9 cellular contexts compared by ENCODE assay signal in genomic region chr3:44339990-44340389, GRCh38. TPM values are rescaled to one million over a fixed set of nuclear protein-coding genes. Genes with fewer than 3 reads are reported as not detected.
DNase-seq lines count a peak whose midpoint lies in the region; ATAC-seq and TF ChIP-seq lines count a peak whose summit lies in the region.
"Had no signal": no experiment of that assay in that cellular context is flagged by ENCODE, and none has a peak within 500 bp of the region (broad histone marks: within the 10 kb centered on the region; RNA-seq: fewer than 3 reads in every experiment).

No MANE protein-coding gene starts in this region.

- TF ChIP-seq POLR2A in spleen (IDR thresholded peaks at IDR 0.05) = no peak

- no peaks in the 10 kb centered on the region for H3K9me3 ChIP-seq in spleen

- 81 to 90% (median 88%) methylated on average over 3 of the region's 3 CpGs for WGBS in spleen, 5 donors

- no peaks in the 10 kb centered on the region for H3K27me3 ChIP-seq in spleen (replicated peaks in 1 of 7)

- no peaks in the 10 kb centered on the region for H3K36me3 ChIP-seq in spleen

- ATAC-seq in GM21576 (IDR thresholded peaks at IDR 0.05; ENCODE audit: unreplicated experiment) = no peak

- H3K27ac ChIP-seq in VCaP (peak overlapping the region; percentile 94), spleen (peak overlapping the region in 5 of 8 donors; percentile 95 to 98 (median 98))

- peak overlapping the region in 6 of 8 donors; percentile 58 to 79 (median 68) for H3K4me3 ChIP-seq in spleen

- intact Hi-C loops in spleen (cut with DNase I; ENCODE audit: low total_unique reads) = loop anchor here (5.0 kb wide), 1 partner anchor 637 kb away; the partner anchor contains the start of genes EXOSC7 and ZDHHC3

- peak; percentile 61 for DNase-seq in NOMO-1 treated with DMSO at 0.1 percent for 48 hours (lab: John Stamatoyannopoulos, UW; ENCODE audit: unreplicated experiment)
- DNase-seq in NOMO-1 treated with dmso at 0.1 percent for 144 hours (lab: John Stamatoyannopoulos, UW; ENCODE audit: unreplicated experiment) = no peak
- peak; percentile 10 for DNase-seq in globus pallidus (ENCODE audit: low spot score)
- no peak for DNase-seq in spleen
- DNase-seq in NCI-H2081 (lab: John Stamatoyannopoulos, UW) = no peak
- DNase-seq in stimulated activated CD4-positive, alpha-beta T cell treated with anti-CD3 and anti-CD28 coated beads, Interleukin-1b, Interleukin-23, amount 100 ng/mL, for 48 hours = no peak
- DNase-seq: stimulated activated CD4-positive, alpha-beta T cell treated with anti-CD3 and anti-CD28 coated beads, Interleukin-15, amount 100 ng/mL, for 24 hours had no signal

- TF ChIP-seq CTCF in VCaP (conservative IDR thresholded peaks at IDR 0.05) (no peak), spleen (IDR thresholded peaks at IDR 0.05 in 8 of 11, conservative IDR thresholded peaks at IDR 0.05 in 3 of 11) (no peak)

- peaks cover 0 to 49% (median 37%) of the 10 kb centered on the region in 6 donors for H3K4me1 ChIP-seq in spleen

RNA-seq across cellular contexts. Expression of gene TCAIM, which starts 1.4 kb away (rescaled TPM):
- 10 to 100 TPM; 17.0 to 31.7 (median 28.3) TPM for total RNA-seq in spleen
- 10 to 100 TPM in 2 of 3 donors, 1 to 10 TPM in 1; 7.2 to 11.4 (median 10.1) TPM for polyA plus RNA-seq in spleen

Comparison
In these comparisons a context has a peak if more than half of its experiments do, and no peak if none do; other contexts are left out.
1. DNase-seq: peak in NOMO-1 treated with DMSO at 0.1 percent for 48 hours (single experiment) and globus pallidus (single experiment); none in NOMO-1 treated with dmso at 0.1 percent for 144 hours (single experiment), spleen (single experiment), NCI-H2081 (0 of 2) and stimulated activated CD4-positive, alpha-beta T cell treated with anti-CD3 and anti-CD28 coated beads, Interleukin-1b, Interleukin-23, amount 100 ng/mL, for 48 hours (single experiment).